28 cellular contexts compared by ENCODE assay signal in genomic region chr6:7003041-7003440, GRCh38.
DNase-seq lines count a peak whose midpoint lies in the region; ATAC-seq, FAIRE-seq and TF ChIP-seq lines count a peak whose summit lies in the region.
"Had no signal": no experiment of that assay in that cellular context is flagged by ENCODE, and none has a peak within 500 bp of the region (broad histone marks: within the 10 kb centered on the region; RNA-seq: fewer than 3 reads in every experiment).

No MANE protein-coding gene starts in this region.

- H3K9me2 ChIP-seq in GM23338 (ENCODE audit: insufficient read depth): no peaks in the 10 kb centered on the region

- H3F3A ChIP-seq in GM23338 (replicated peaks; ENCODE audit: low read depth): no peaks in the 10 kb centered on the region

- no peak overlapping the region for H2BK5ac ChIP-seq in mesenchymal stem cell (ENCODE audit: low read depth, low read length, poor library complexity, severe bottlenecking)

- no peak overlapping the region for H3K14ac ChIP-seq in mesenchymal stem cell (ENCODE audit: low read length in 2 of 2)

- H3K36me3 ChIP-seq in GM23338 (ENCODE audit: insufficient read depth) (no peaks in the 10 kb centered on the region), K562 (ENCODE audit: control insufficient read depth, insufficient read depth, low read length) (no peaks in the 10 kb centered on the region), mesenchymal stem cell (ENCODE audit: control insufficient read depth in 1 of 2, insufficient read depth in 2 of 2, low read depth in 1 of 2, low read length in 2 of 2) (no peaks in the 10 kb centered on the region), thyroid gland (no peaks in the 10 kb centered on the region)
- H3K36me3 ChIP-seq: BE2C, BLaER1 had no signal

- CTCF ChIA-PET in K562 (lab: Yijun Ruan, JAX; ENCODE audit: low intra/inter-chr PET ratio): no interaction called here

- peaks cover 2% of the 10 kb centered on the region; the same call in 1 of the 2 replicates for H3K4me1 ChIP-seq in GM23338 (ENCODE audit: insufficient read depth)
- H3K4me1 ChIP-seq in K562 (replicated peaks in 1 of 2; ENCODE audit: control insufficient read depth in 2 of 2, insufficient read depth in 2 of 2, low read length in 2 of 2): peaks cover 0 to 9% of the 10 kb centered on the region in 2 experiments; a peak in 2 of 5 replicates
- H3K4me1 ChIP-seq in mesenchymal stem cell (ENCODE audit: control insufficient read depth, insufficient read depth, low read depth, low read length): no peaks in the 10 kb centered on the region
- H3K4me1 ChIP-seq in thyroid gland: peaks cover 12 to 18% of the 10 kb centered on the region in 2 donors
- H3K4me1 ChIP-seq: A549, BE2C had no signal

- H3K9me3 Mint-ChIP-seq in GM23338: peaks cover 4% of the 10 kb centered on the region; the same call in 1 of the 3 replicates
- H3K9me3 Mint-ChIP-seq: CD14-positive monocyte; CD4-positive, alpha-beta memory T cell; CD4-positive, CD25-positive, alpha-beta regulatory T cell had no signal

- no peak for DNase-seq in GM23338 (ENCODE audit: low spot score)
- DNase-seq in K562 (ENCODE audit: extremely low read depth in 1 of 4, low spot score in 3 of 4): no peak
- no peak for DNase-seq in mesenchymal stem cell
- DNase-seq in thyroid gland: peak; percentile 89 to 92
- DNase-seq in SHP77 (lab: John Stamatoyannopoulos, UW): no peak
- no peak for DNase-seq in activated T-cell treated with anti-CD3 and anti-CD28 coated beads, Interleukin-2, amount 50 U/mL, for 1 hour
- DNase-seq in activated CD8-positive, alpha-beta memory T cell treated with anti-CD3 and anti-CD28 coated beads for 24 hours: no peak
- DNase-seq: ACHN; BE2C; C1 segment of cervical spinal cord; CD4-positive, alpha-beta memory T cell; CD4-positive, CD25-positive, alpha-beta regulatory T cell; CD8-positive, alpha-beta memory T cell; COR-L47; DMS 273 treated with DMSO at 0.1 percent for 48 hours; DMS153; DMS53; DMS79; DND-41; EL; GDM1 had no signal

- H2BK120ac ChIP-seq in mesenchymal stem cell (ENCODE audit: low read depth, low read length): no peak overlapping the region

- in situ Hi-C loops in K562 (cut with MboI): no loop called here

- H3K23ac ChIP-seq in mesenchymal stem cell (ENCODE audit: low read length in 2 of 2): no peak overlapping the region

- no peak overlapping the region for H3K27ac Mint-ChIP-seq in GM23338
- H3K27ac Mint-ChIP-seq: CD14-positive monocyte; CD4-positive, alpha-beta memory T cell; CD4-positive, CD25-positive, alpha-beta regulatory T cell; CD8-positive, alpha-beta memory T cell had no signal

- peaks cover 5% of the 10 kb centered on the region for H3K4me1 Mint-ChIP-seq in GM23338
- H3K4me1 Mint-ChIP-seq: CD4-positive, alpha-beta memory T cell; CD4-positive, CD25-positive, alpha-beta regulatory T cell; CD8-positive, alpha-beta memory T cell had no signal

- H3K18ac ChIP-seq in mesenchymal stem cell (ENCODE audit: low read depth in 1 of 2, low read length in 2 of 2): no peak overlapping the region

- H4K91ac ChIP-seq in mesenchymal stem cell (ENCODE audit: low read length): peak overlapping the region; percentile 15

- no peak for TF ChIP-seq EP300 in K562 (IDR thresholded peaks at IDR 0.05; ENCODE audit: low read length)

- H4K8ac ChIP-seq in mesenchymal stem cell (ENCODE audit: low read length): no peak overlapping the region

- POLR2A ChIA-PET in K562 (lab: Yijun Ruan, JAX): no interaction called here

- ATAC-seq in GM23338 (no peak), K562 (peak; percentile 15; the same call in 2 of the 3 replicates)
- ATAC-seq: A549, GM12878 had no signal

- H3K4me2 ChIP-seq in GM23338 (no peak overlapping the region), K562 (ENCODE audit: insufficient read depth, low read length) (no peak overlapping the region), mesenchymal stem cell (ENCODE audit: low read length, poor library complexity, severe bottlenecking) (no peak overlapping the region)
- H3K4me2 ChIP-seq: A549 had no signal

- H3K27me3 Mint-ChIP-seq in GM23338 (ENCODE audit: insufficient read depth, low read depth, poor library complexity): no peaks in the 10 kb centered on the region

- H4K20me1 ChIP-seq in GM23338 (replicated peaks; ENCODE audit: insufficient read depth) (no peaks in the 10 kb centered on the region), K562 (replicated peaks; ENCODE audit: control insufficient read depth, insufficient read depth, low read length) (no peaks in the 10 kb centered on the region)
- H4K20me1 ChIP-seq: BLaER1 had no signal

- no peak for FAIRE-seq in K562 (lab: Jason Lieb, UNC)
- FAIRE-seq: A549, GM12878, GM12892, GM18507 had no signal

- H3K36me3 Mint-ChIP-seq in GM23338 (ENCODE audit: low read depth): no peaks in the 10 kb centered on the region
- H3K36me3 Mint-ChIP-seq: CD14-positive monocyte; CD4-positive, alpha-beta memory T cell; CD4-positive, CD25-positive, alpha-beta regulatory T cell; CD8-positive, alpha-beta memory T cell had no signal

- no peak overlapping the region for H3K27ac ChIP-seq in GM23338 (ENCODE audit: low read depth)
- H3K27ac ChIP-seq in K562 (ENCODE audit: extremely low read depth, low read depth, low read length): no peak overlapping the region
- no peak overlapping the region for H3K27ac ChIP-seq in mesenchymal stem cell (ENCODE audit: low read length, poor library complexity, severe bottlenecking)
- H3K27ac ChIP-seq in thyroid gland: peak overlapping the region; percentile 72 to 88 (median 80)
- H3K27ac ChIP-seq: 22Rv1, A549, BLaER1 had no signal

- H3K9me1 ChIP-seq in K562 (ENCODE audit: control insufficient read depth, insufficient read depth, low read length): no peaks in the 10 kb centered on the region

- no peak overlapping the region for H3K4ac ChIP-seq in mesenchymal stem cell (ENCODE audit: low read depth in 1 of 2, low read length in 2 of 2)

- H3K9me3 ChIP-seq in K562 (replicated peaks; ENCODE audit: control insufficient read depth, insufficient read depth, low read depth, low read length): no peaks in the 10 kb centered on the region
- no peaks in the 10 kb centered on the region for H3K9me3 ChIP-seq in mesenchymal stem cell (ENCODE audit: control insufficient read depth, low read length)
- no peaks in the 10 kb centered on the region for H3K9me3 ChIP-seq in thyroid gland
- H3K9me3 ChIP-seq: A549, BE2C, BLaER1 had no signal

- H2AK5ac ChIP-seq in mesenchymal stem cell (ENCODE audit: low read length, severe bottlenecking): no peak overlapping the region

- TF ChIP-seq CTCF in GM23338 (conservative IDR thresholded peaks at IDR 0.05; ENCODE audit: low read depth in 2 of 2) (no peak), K562 (IDR thresholded peaks at IDR 0.05 in 2 of 3, conservative IDR thresholded peaks at IDR 0.05 in 1 of 3; ENCODE audit: insufficient read depth in 2 of 3, low read depth in 1 of 3, low read length in 3 of 3) (no peak), thyroid gland (IDR thresholded peaks at IDR 0.05) (no peak)

- no peak overlapping the region for H2BK15ac ChIP-seq in mesenchymal stem cell (ENCODE audit: low read depth, poor library complexity, severe bottlenecking)

- no peak for TF ChIP-seq POLR2A in K562 (conservative IDR thresholded peaks at IDR 0.05)
- peak in 1 of 2 donors; percentile 55 for TF ChIP-seq POLR2A in thyroid gland (IDR thresholded peaks at IDR 0.05)

- H3K79me2 ChIP-seq in GM23338 (replicated peaks; ENCODE audit: insufficient read depth): no peaks in the 10 kb centered on the region
- H3K79me2 ChIP-seq in K562 (ENCODE audit: control insufficient read depth, insufficient read depth, low read length): no peaks in the 10 kb centered on the region

- H3K27me3 ChIP-seq in GM23338 (ENCODE audit: insufficient read depth) (no peaks in the 10 kb centered on the region), K562 (ENCODE audit: control insufficient read depth in 2 of 2, insufficient read depth in 2 of 2, low read length in 2 of 2) (no peaks in the 10 kb centered on the region), mesenchymal stem cell (ENCODE audit: control insufficient read depth in 1 of 2, insufficient read depth in 1 of 2, low read length in 2 of 2) (no peaks in the 10 kb centered on the region), thyroid gland (no peaks in the 10 kb centered on the region)
- H3K27me3 ChIP-seq: BE2C, BLaER1 had no signal

- WGBS in K562 (ENCODE audit: insufficient coverage, low coverage, missing lambda C conversion rate): 48% methylated on average over 9 of the region's 9 CpGs
- whole genome bisulfite sequencing in mesenchymal stem cell: 97% methylated on average over 8 of the region's 9 CpGs
- 53 to 59% methylated on average over 8 to 9 of the region's 9 CpGs for WGBS in thyroid gland, 2 donors

- intact Hi-C loops in K562 (cut with micrococcal nuclease) (no loop called here), thyroid gland (cut with DNase I) (no loop called here)

- H2AFZ ChIP-seq in GM23338 (peak overlapping the region; percentile 63; the same call in 1 of the 2 replicates), K562 (ENCODE audit: low read depth, low read length) (peak overlapping the region; percentile 67), mesenchymal stem cell (ENCODE audit: low read depth, low read length) (no peak overlapping the region)

- H3K4me3 ChIP-seq in GM23338: no peak overlapping the region
- no peak overlapping the region for H3K4me3 ChIP-seq in K562
- H3K4me3 ChIP-seq in mesenchymal stem cell (ENCODE audit: insufficient read depth in 1 of 2, low read depth in 1 of 2, low read length in 2 of 2): no peak overlapping the region
- H3K4me3 ChIP-seq in thyroid gland (replicated peaks in 1 of 3): no peak overlapping the region
- H3K4me3 ChIP-seq: A549, BLaER1, GM12878 had no signal

- H3K9ac ChIP-seq in K562 (ENCODE audit: insufficient read depth in 1 of 2, low read depth in 2 of 2, low read length in 2 of 2): no peak overlapping the region
- H3K9ac ChIP-seq in mesenchymal stem cell (ENCODE audit: low read length): no peak overlapping the region
- H3K9ac ChIP-seq: BLaER1 had no signal

- TF ChIP-seq RAD21 in K562 (CRISPR knock-in tag; conservative IDR thresholded peaks at IDR 0.05 in 1 of 2, IDR thresholded peaks at IDR 0.05 in 1 of 2): no peak

- H2BK12ac ChIP-seq in mesenchymal stem cell (ENCODE audit: low read length in 2 of 2): no peak overlapping the region

- no peak overlapping the region for H3K4me3 Mint-ChIP-seq in GM23338
- H3K4me3 Mint-ChIP-seq: CD14-positive monocyte; CD4-positive, alpha-beta memory T cell; CD4-positive, CD25-positive, alpha-beta regulatory T cell; CD8-positive, alpha-beta memory T cell had no signal

- no TSS peak for BruUV-seq in K562 (replicated peaks; lab: Mats Ljungman, UMichigan)

- H3K79me1 ChIP-seq in mesenchymal stem cell (replicated peaks; ENCODE audit: low read length, poor library complexity, severe bottlenecking): no peaks in the 10 kb centered on the region

TF ChIP-seq in GM23338, 12 proteins besides CTCF, POLR2A, EP300 and RAD21 (continues in another document):
- no peak for TF ChIP-seq ZNF114 (CRISPR knock-in tag; IDR thresholded peaks at IDR 0.05)
- TF ChIP-seq POLR2AphosphoS5 (IDR thresholded peaks at IDR 0.05; ENCODE audit: low read depth): no peak

TF ChIP-seq in K562, 482 proteins besides CTCF, POLR2A, EP300 and RAD21 (continues in another document):
- TF ChIP-seq ID3 (CRISPR knock-in tag; IDR thresholded peaks at IDR 0.05) (no peak), ID3 (tag; IDR thresholded peaks at IDR 0.05) (no peak)

Comparison
In these comparisons a context has a peak if more than half of its experiments do, and no peak if none do; other contexts are left out.
1. DNase-seq: peak in thyroid gland (2 of 2); none in GM23338 (single experiment), K562 (0 of 4), mesenchymal stem cell (single experiment), SHP77 (0 of 2), activated T-cell treated with anti-CD3 and anti-CD28 coated beads, Interleukin-2, amount 50 U/mL, for 1 hour (single experiment) and activated CD8-positive, alpha-beta memory T cell treated with anti-CD3 and anti-CD28 coated beads for 24 hours (single experiment).
2. H3K27ac ChIP-seq: peak in thyroid gland (3 of 3); none in GM23338 (single experiment), K562 (single experiment) and mesenchymal stem cell (single experiment).